ENCODE assay signal across 8 cellular contexts in genomic region chr5:150488519-150489357, GRCh38. TPM values are rescaled to one million over a fixed set of nuclear protein-coding genes. Genes with fewer than 3 reads are reported as not detected.
DNase-seq lines count a peak whose midpoint lies in the region; ATAC-seq and TF ChIP-seq lines count a peak whose summit lies in the region.

No MANE protein-coding gene starts in this region.

- no peak overlapping the region for H3K9ac ChIP-seq in BLaER1

- no peaks in the 10 kb centered on the region for H3K36me3 Mint-ChIP-seq in neural crest cell (ENCODE audit: low read depth)

- no peaks in the 10 kb centered on the region for H3K27me3 Mint-ChIP-seq in neural crest cell (ENCODE audit: low read depth)

- H4K20me1 ChIP-seq in BLaER1, result peaks cover 69% of the 10 kb centered on the region

- H3K4me1 ChIP-seq in BLaER1 (peaks cover 59% of the 10 kb centered on the region), RWPE2 (ENCODE audit: insufficient read depth, poor library complexity, severe bottlenecking) (peaks cover 59% of the 10 kb centered on the region)

- no peaks in the 10 kb centered on the region for H3K27me3 ChIP-seq in BLaER1
- no peaks in the 10 kb centered on the region for H3K27me3 ChIP-seq in RWPE2 (ENCODE audit: insufficient read depth, poor library complexity, severe bottlenecking)

- peak overlapping the region; percentile 89 for H3K4me3 Mint-ChIP-seq in neural crest cell

- peak overlapping the region; percentile 86 for H3K4me2 ChIP-seq in BLaER1

- no peaks in the 10 kb centered on the region for H3K9me3 Mint-ChIP-seq in neural crest cell

- peak overlapping the region; percentile 40 for H3K27ac Mint-ChIP-seq in neural crest cell (ENCODE audit: unreplicated experiment)

- DNase-seq in RWPE2 (ENCODE audit: low spot score) (no peak), fibroblast of gingiva (ENCODE audit: low read depth) (peak; percentile 88), neural crest cell (ENCODE audit: low read depth, low spot score) (no peak), COLO668 (lab: John Stamatoyannopoulos, UW; ENCODE audit: unreplicated experiment) (no peak)
- no peak for DNase-seq in activated CD4-positive, alpha-beta T cell treated with anti-CD3 and anti-CD28 coated beads for 4 hours

- TF ChIP-seq CTCF in RWPE2 (IDR thresholded peaks at IDR 0.05; ENCODE audit: poor library complexity, severe bottlenecking) (no peak), neural crest cell (conservative IDR thresholded peaks at IDR 0.05) (no peak)

- peaks cover 19% of the 10 kb centered on the region for H3K36me3 ChIP-seq in BLaER1
- H3K36me3 ChIP-seq in RWPE2 (ENCODE audit: low read depth), result peaks cover 6% of the 10 kb centered on the region; the same call in 1 of the 2 replicates

- H3K9me3 ChIP-seq in BLaER1 (no peaks in the 10 kb centered on the region), RWPE2 (ENCODE audit: severe bottlenecking) (no peaks in the 10 kb centered on the region)

- no peak overlapping the region for H3K27ac ChIP-seq in BLaER1
- H3K27ac ChIP-seq in RWPE2 (ENCODE audit: poor library complexity, severe bottlenecking), result peak overlapping the region; percentile 88

- peaks cover 66% of the 10 kb centered on the region for H3K4me1 Mint-ChIP-seq in neural crest cell

- no peak overlapping the region for H3K4me3 ChIP-seq in BLaER1
- no peak overlapping the region for H3K4me3 ChIP-seq in RWPE2 (ENCODE audit: severe bottlenecking)

- ATAC-seq in RWPE2 (ENCODE audit: low read depth) (no peak), GM18511 (IDR thresholded peaks at IDR 0.05; ENCODE audit: unreplicated experiment) (no peak), GM21723 (IDR thresholded peaks at IDR 0.05; ENCODE audit: unreplicated experiment) (no peak)

RNA-seq across cellular contexts. Expression of gene NDST1, which starts 19.2 kb away (rescaled TPM):
- 108 and 112 TPM in 2 replicates for total RNA-seq in neural crest cell

RNA-seq across cellular contexts. Expression of gene RPS14, which starts 39.2 kb away (rescaled TPM):
- total RNA-seq in neural crest cell, result 2,170 and 2,213 TPM in 2 replicates
